Comparison of ENCODE assay signal across 9 cellular contexts in the genomic region with DNA sequence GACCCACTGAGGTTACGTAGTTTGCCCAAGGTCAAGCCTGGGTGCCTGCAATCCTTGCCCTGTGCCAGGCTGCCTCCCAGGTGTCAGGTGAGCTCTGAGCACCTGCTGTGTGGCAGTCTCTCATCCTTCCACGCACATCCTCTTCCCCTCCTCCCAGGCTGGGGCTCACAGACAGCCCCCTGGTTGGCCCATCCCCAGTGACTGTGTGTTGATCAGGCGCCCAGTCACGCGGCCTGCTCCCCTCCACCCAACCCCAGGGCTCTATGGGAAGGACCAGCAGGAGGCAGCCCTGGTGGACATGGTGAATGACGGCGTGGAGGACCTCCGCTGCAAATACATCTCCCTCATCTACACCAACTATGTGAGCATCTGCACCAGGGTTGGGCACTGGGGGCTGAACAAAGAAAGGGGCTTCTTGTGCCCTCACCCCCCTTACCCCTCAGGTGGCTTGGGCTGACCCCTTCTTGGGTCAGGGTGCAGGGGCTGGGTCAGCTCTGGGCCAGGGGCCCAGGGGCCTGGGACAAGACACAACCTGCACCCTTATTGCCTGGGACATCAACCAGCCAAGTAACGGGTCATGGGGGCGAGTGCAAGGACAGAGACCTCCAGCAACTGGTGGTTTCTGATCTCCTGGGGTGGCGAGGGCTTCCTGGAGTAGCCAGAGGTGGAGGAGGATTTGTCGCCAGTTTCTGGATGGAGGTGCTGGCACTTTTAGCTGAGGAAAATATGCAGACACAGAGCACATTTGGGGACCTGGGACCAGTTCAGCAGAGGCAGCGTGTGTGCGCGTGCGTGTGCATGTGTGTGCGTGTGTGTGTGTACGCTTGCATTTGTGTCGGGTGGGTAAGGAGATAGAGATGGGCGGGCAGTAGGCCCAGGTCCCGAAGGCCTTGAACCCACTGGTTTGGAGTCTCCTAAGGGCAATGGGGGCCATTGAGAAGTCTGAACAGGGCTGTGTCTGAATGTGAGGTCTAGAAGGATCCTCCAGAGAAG. TPM values are rescaled to one million over a fixed set of nuclear protein-coding genes. Genes with fewer than 3 reads are reported as not detected.
DNase-seq lines count a peak whose midpoint lies in the region; ATAC-seq, FAIRE-seq and TF ChIP-seq lines count a peak whose summit lies in the region.
"Had no signal": no experiment of that assay in that cellular context is flagged by ENCODE, and none has a peak within 500 bp of the region (broad histone marks: within the 10 kb centered on the region; RNA-seq: fewer than 3 reads in every experiment).

No MANE protein-coding gene starts in this region.

- peaks cover 8% of the 10 kb centered on the region; the same call in 1 of the 2 replicates for H3K36me3 ChIP-seq in BJ (ENCODE audit: control insufficient read depth, insufficient read depth, low read length)
- H3K36me3 ChIP-seq in KOPT-K1 (ENCODE audit: insufficient read depth, low read length), result peaks cover 45% of the 10 kb centered on the region; the same call in 1 of the 2 replicates
- H3K36me3 ChIP-seq in colonic mucosa, result no peaks in the 10 kb centered on the region

- H3K9me3 Mint-ChIP-seq in natural killer cell treated with Interleukin-12 subunit alpha and Interleukin-12 subunit beta and Interleukin-15 and Interleukin-18, amount 100 ng/mL, for 72 hours, result no peaks in the 10 kb centered on the region

- H3K27ac ChIP-seq in KOPT-K1 (ENCODE audit: low read depth, low read length, poor library complexity, severe bottlenecking) (peak overlapping the region; percentile 68), colonic mucosa (peak overlapping the region; percentile 96)

- peak overlapping the region; percentile 94 for H3K4me3 ChIP-seq in BJ (ENCODE audit: low read depth, low read length)
- H3K4me3 ChIP-seq in colonic mucosa, result peak overlapping the region; percentile 81

- POLR2A ChIA-PET in BJ (lab: Charles Lee), result no interaction called here

- TF ChIP-seq CTCF in BJ (IDR thresholded peaks at IDR 0.05; ENCODE audit: insufficient read depth, low read depth, low read length) (no peak), colonic mucosa (IDR thresholded peaks at IDR 0.05) (no peak)

- peak overlapping the region; percentile 52 to 58 for H3K27ac Mint-ChIP-seq in natural killer cell treated with Interleukin-12 subunit alpha and Interleukin-12 subunit beta and Interleukin-15 and Interleukin-18, amount 100 ng/mL, for 72 hours

- no peaks in the 10 kb centered on the region for H3K4me1 ChIP-seq in colonic mucosa

- H3K36me3 Mint-ChIP-seq in natural killer cell treated with Interleukin-12 subunit alpha and Interleukin-12 subunit beta and Interleukin-15 and Interleukin-18, amount 100 ng/mL, for 72 hours, result peaks cover 20% of the 10 kb centered on the region

- H3K4me3 Mint-ChIP-seq in natural killer cell treated with Interleukin-12 subunit alpha and Interleukin-12 subunit beta and Interleukin-15 and Interleukin-18, amount 100 ng/mL, for 72 hours, result peak overlapping the region; percentile 73

- no peak for FAIRE-seq in GM19239 (lab: Jason Lieb, UNC)

- peak overlapping the region; percentile 91 to 94 for H3K9ac ChIP-seq in colonic mucosa (ENCODE audit: low read depth in 2 of 2, low read length in 2 of 2)

- DNase-seq in BJ (ENCODE audit: low read depth), result no peak
- no peak for DNase-seq in colonic mucosa
- DNase-seq in natural killer cell treated with Interleukin-12 subunit alpha and Interleukin-12 subunit beta and Interleukin-15 and Interleukin-18, amount 100 ng/mL, for 72 hours (ENCODE audit: low spot score), result no peak
- no peak for DNase-seq in GM19239 (ENCODE audit: insufficient read length, low spot score)
- DNase-seq in NCI-H1436 treated with DMSO at 0.1 percent for 48 hours (lab: John Stamatoyannopoulos, UW), result no peak

- ATAC-seq in natural killer cell treated with Interleukin-12 subunit alpha and Interleukin-12 subunit beta and Interleukin-15 and Interleukin-18, amount 100 ng/mL, for 72 hours, result no peak
- ATAC-seq in GM18873 (IDR thresholded peaks at IDR 0.05; ENCODE audit: low FRiP score, unreplicated experiment), result no peak
- ATAC-seq in GM19324 (IDR thresholded peaks at IDR 0.05; ENCODE audit: low FRiP score, unreplicated experiment), result no peak

- H3K4me1 Mint-ChIP-seq in natural killer cell treated with Interleukin-12 subunit alpha and Interleukin-12 subunit beta and Interleukin-15 and Interleukin-18, amount 100 ng/mL, for 72 hours (ENCODE audit: low read depth in 2 of 2), result peaks cover 51 to 55% of the 10 kb centered on the region in 2 donors

- H3K27me3 ChIP-seq in BJ (ENCODE audit: control insufficient read depth, insufficient read depth, low read length) (peaks cover 8% of the 10 kb centered on the region), colonic mucosa (no peaks in the 10 kb centered on the region)

- no peaks in the 10 kb centered on the region for H3K27me3 Mint-ChIP-seq in natural killer cell treated with Interleukin-12 subunit alpha and Interleukin-12 subunit beta and Interleukin-15 and Interleukin-18, amount 100 ng/mL, for 72 hours

- intact Hi-C loops in colonic mucosa (cut with DNase I), result no loop called here

- H3K9me3 ChIP-seq in KOPT-K1 (ENCODE audit: insufficient read depth, low read length, poor library complexity, severe bottlenecking) (no peaks in the 10 kb centered on the region), colonic mucosa (no peaks in the 10 kb centered on the region)
- H3K9me3 ChIP-seq: mucosa of descending colon had no signal

- CTCF ChIA-PET in BJ (lab: Yijun Ruan, JAX), result interaction anchor here (0.7 to 4.5 kb wide), 7 partner anchors 11 to 690 kb away, joined by 3 to 50 read pairs (median 3); partner anchors contain the start of gene NUDT8

RNA-seq across cellular contexts. Expression of gene GSTP1, which starts 1.6 kb away (rescaled TPM):
- polyA plus RNA-seq in BJ (2011; rRNA removed), result 679 and 883 TPM in 2 replicates
- 464 and 670 TPM in 2 replicates for polyA minus RNA-seq in BJ (2011; rRNA and poly(A)+ RNA removed)
- total RNA-seq in colonic mucosa, result 100 to 1,000 TPM; 543 to 842 TPM
- total RNA-seq in natural killer cell treated with Interleukin-12 subunit alpha and Interleukin-12 subunit beta and Interleukin-15 and Interleukin-18, amount 100 ng/mL, for 72 hours, result 100 to 1,000 TPM; 539 to 557 TPM

RNA-seq across cellular contexts. Expression of gene NDUFV1, which starts 21.6 kb away (rescaled TPM):
- polyA plus RNA-seq in BJ (2011; rRNA removed), result 97.9 and 149 TPM in 2 replicates
- 61.7 and 65.1 TPM in 2 replicates for polyA minus RNA-seq in BJ (2011; rRNA and poly(A)+ RNA removed)
- total RNA-seq in colonic mucosa, result 100 to 1,000 TPM; 329 to 361 TPM
- total RNA-seq in natural killer cell treated with Interleukin-12 subunit alpha and Interleukin-12 subunit beta and Interleukin-15 and Interleukin-18, amount 100 ng/mL, for 72 hours, result 100 to 1,000 TPM; 246 to 381 TPM

RNA-seq across cellular contexts. Expression of gene NUDT8, which starts 44.6 kb away (rescaled TPM):
- 1.3 and 1.7 TPM in 2 replicates for polyA plus RNA-seq in BJ (2011; rRNA removed)
- 0.81 and 1.2 TPM in 2 replicates for polyA minus RNA-seq in BJ (2011; rRNA and poly(A)+ RNA removed)
- 10 to 100 TPM; 35.1 to 52.5 TPM for total RNA-seq in colonic mucosa
- 10 to 100 TPM in 1 of 2 donors, 1 to 10 TPM in 1; 9.9 to 11.5 TPM for total RNA-seq in natural killer cell treated with Interleukin-12 subunit alpha and Interleukin-12 subunit beta and Interleukin-15 and Interleukin-18, amount 100 ng/mL, for 72 hours

RNA-seq across cellular contexts. Expression of gene TBX10, which starts 54.4 kb away (rescaled TPM):
- polyA plus RNA-seq in BJ (2011; rRNA removed), result not detected in 2 replicates
- polyA minus RNA-seq in BJ (2011; rRNA and poly(A)+ RNA removed), result not detected in 2 replicates
- total RNA-seq in colonic mucosa, result 10 to 100 TPM in 1 of 2 donors, 1 to 10 TPM in 1; 7.8 to 19.3 TPM
- total RNA-seq in natural killer cell treated with Interleukin-12 subunit alpha and Interleukin-12 subunit beta and Interleukin-15 and Interleukin-18, amount 100 ng/mL, for 72 hours, result not detected
